Comparison of ENCODE assay signal across 14 cellular contexts in the genomic region with DNA sequence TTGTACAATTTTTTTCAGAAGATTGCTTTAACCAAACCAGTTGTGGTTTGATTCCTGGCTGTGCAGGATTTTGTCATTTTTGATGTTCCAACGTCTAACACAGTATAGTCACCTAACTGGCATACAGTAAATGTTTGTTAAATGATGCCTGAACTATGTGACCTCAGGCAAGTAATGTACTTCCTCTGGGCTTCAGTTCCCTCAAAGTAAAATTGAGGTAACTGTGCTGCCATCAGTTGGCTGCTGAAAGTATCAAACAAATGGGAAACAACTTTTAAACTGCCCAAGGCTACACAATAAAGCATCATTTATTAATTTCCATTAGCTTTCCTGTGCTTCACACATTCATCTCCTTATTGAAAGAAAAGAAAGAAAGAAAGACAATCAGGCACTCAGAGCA. TPM values are rescaled to one million over a fixed set of nuclear protein-coding genes. Genes with fewer than 3 reads are reported as not detected.
DNase-seq lines count a peak whose midpoint lies in the region; ATAC-seq, FAIRE-seq and TF ChIP-seq lines count a peak whose summit lies in the region.
"Had no signal": no experiment of that assay in that cellular context is flagged by ENCODE, and none has a peak within 500 bp of the region (broad histone marks: within the 10 kb centered on the region; RNA-seq: fewer than 3 reads in every experiment).

No MANE protein-coding gene starts in this region.

- H4K20me1 ChIP-seq in OCI-LY1 (ENCODE audit: insufficient read depth, low read length), result no peaks in the 10 kb centered on the region
- H4K20me1 ChIP-seq in endothelial cell of umbilical vein (replicated peaks; ENCODE audit: control insufficient read depth, extremely low read depth, insufficient read depth, low read length), result peaks cover 3% of the 10 kb centered on the region

- peaks cover 15% of the 10 kb centered on the region for H3K36me3 Mint-ChIP-seq in CD8-positive, alpha-beta T cell

- peak overlapping the region; percentile 2; the same call in 1 of the 2 replicates for H3K4me2 ChIP-seq in OCI-LY1 (ENCODE audit: low read length)
- no peak overlapping the region for H3K4me2 ChIP-seq in endothelial cell of umbilical vein (ENCODE audit: insufficient read depth, low read length)

- no peak overlapping the region for H3K4me3 Mint-ChIP-seq in CD8-positive, alpha-beta T cell
- H3K4me3 Mint-ChIP-seq: CD4-positive, alpha-beta memory T cell had no signal

- H3K27ac ChIP-seq in CD8-positive, alpha-beta T cell (ENCODE audit: low read depth, low read length), result no peak overlapping the region
- H3K27ac ChIP-seq in OCI-LY1 (ENCODE audit: low read depth, low read length, poor library complexity, severe bottlenecking), result peak overlapping the region; percentile 27
- H3K27ac ChIP-seq in endothelial cell of umbilical vein (ENCODE audit: insufficient read depth, low read depth, low read length), result no peak overlapping the region
- H3K27ac ChIP-seq: sigmoid colon had no signal

- TF ChIP-seq CTCF in CD8-positive, alpha-beta T cell (IDR thresholded peaks at IDR 0.05), result no peak
- peak; percentile 53; the same call in 1 of the 2 replicates for TF ChIP-seq CTCF in OCI-LY1 (IDR thresholded peaks at IDR 0.05; ENCODE audit: low read length)
- no peak for TF ChIP-seq CTCF in endothelial cell of umbilical vein (IDR thresholded peaks at IDR 0.05; ENCODE audit: extremely low read depth in 1 of 2, insufficient read depth in 1 of 2, low read depth in 1 of 2, low read length in 2 of 2)

- H3K9ac ChIP-seq in OCI-LY1 (ENCODE audit: low read length), result no peak overlapping the region
- H3K9ac ChIP-seq in endothelial cell of umbilical vein (replicated peaks; ENCODE audit: extremely low read depth, insufficient read depth, low read length), result no peak overlapping the region

- no TSS peak for BruUV-seq in endothelial cell of umbilical vein (replicated peaks; lab: Mats Ljungman, UMichigan)

- H3K27ac Mint-ChIP-seq in CD8-positive, alpha-beta T cell, result peak overlapping the region; percentile 12

- POLR2A ChIA-PET in CD8-positive, alpha-beta T cell (lab: Charles Lee), result interaction anchor here (0.7 kb wide), 1 partner anchor 188 kb away, joined by 3 read pairs; no protein-coding TSS in a partner anchor
- POLR2A ChIA-PET in endothelial cell of umbilical vein (lab: Charles Lee), result no interaction called here

- FAIRE-seq in GM18507 (lab: Jason Lieb, UNC) (peak; percentile 62), endothelial cell of umbilical vein (lab: Jason Lieb, UNC) (no peak)

- no peak for TF ChIP-seq POLR2A in endothelial cell of umbilical vein (IDR thresholded peaks at IDR 0.05; ENCODE audit: low read depth, low read length)

- H3K27me3 ChIP-seq in CD8-positive, alpha-beta T cell (ENCODE audit: insufficient read depth, low read length), result no peaks in the 10 kb centered on the region
- H3K27me3 ChIP-seq in OCI-LY1 (ENCODE audit: insufficient read depth, low read length) (no peaks in the 10 kb centered on the region), endothelial cell of umbilical vein (ENCODE audit: control insufficient read depth in 2 of 2, insufficient read depth in 2 of 2, low read length in 2 of 2) (no peaks in the 10 kb centered on the region)
- H3K27me3 ChIP-seq: sigmoid colon had no signal

- H3K36me3 ChIP-seq in CD8-positive, alpha-beta T cell (ENCODE audit: insufficient read depth, low read length), result no peaks in the 10 kb centered on the region
- no peaks in the 10 kb centered on the region for H3K36me3 ChIP-seq in OCI-LY1 (ENCODE audit: insufficient read depth, low read length)
- H3K36me3 ChIP-seq in endothelial cell of umbilical vein (ENCODE audit: control insufficient read depth in 2 of 2, extremely low read depth in 1 of 2, insufficient read depth in 2 of 2, low read length in 2 of 2), result peaks cover 0 to 3% of the 10 kb centered on the region in 2 experiments
- H3K36me3 ChIP-seq: sigmoid colon had no signal

- intact Hi-C loops in CD8-positive, alpha-beta T cell (cut with DNase I, micrococcal nuclease), result loop anchor here in 1 of 2 experiments (5.0 to 10.0 kb wide), 3 partner anchors 38 to 1955 kb away; partner anchors contain the start of gene MRPS35
- intact Hi-C loops in endothelial cell of umbilical vein (cut with micrococcal nuclease), result loop anchor here (10.0 kb wide), 2 partner anchors 305 to 375 kb away; no protein-coding TSS in a partner anchor

- no peaks in the 10 kb centered on the region for H3K9me3 Mint-ChIP-seq in CD8-positive, alpha-beta T cell
- H3K9me3 Mint-ChIP-seq: CD4-positive, alpha-beta memory T cell had no signal

- no peaks in the 10 kb centered on the region for H3K9me1 ChIP-seq in endothelial cell of umbilical vein (replicated peaks; ENCODE audit: control insufficient read depth, extremely low read depth, insufficient read depth, low read length)

- H3K9me2 ChIP-seq in OCI-LY1 (ENCODE audit: low read depth, low read length), result no peaks in the 10 kb centered on the region

- H3F3A ChIP-seq in OCI-LY1 (ENCODE audit: insufficient read depth, low read length), result no peaks in the 10 kb centered on the region

- no peaks in the 10 kb centered on the region for H3K9me3 ChIP-seq in CD8-positive, alpha-beta T cell (ENCODE audit: low read length)
- H3K9me3 ChIP-seq in OCI-LY1 (ENCODE audit: low read length) (no peaks in the 10 kb centered on the region), endothelial cell of umbilical vein (replicated peaks; ENCODE audit: control insufficient read depth, insufficient read depth, low read length) (no peaks in the 10 kb centered on the region)
- H3K9me3 ChIP-seq: sigmoid colon had no signal

- CTCF ChIA-PET in CD8-positive, alpha-beta T cell (lab: Charles Lee), result interaction anchor here (1.2 to 1.9 kb wide), 2 partner anchors 125 to 235 kb away, joined by 3 to 5 read pairs; no protein-coding TSS in a partner anchor
- CTCF ChIA-PET in endothelial cell of umbilical vein (lab: Charles Lee), result interaction anchor here (1.6 to 3.6 kb wide), 2 partner anchors 14 to 297 kb away, joined by 5 to 14 read pairs; no protein-coding TSS in a partner anchor

- ATAC-seq in CD8-positive, alpha-beta T cell, result no peak
- no peak for ATAC-seq in GM21786 (IDR thresholded peaks at IDR 0.05; ENCODE audit: unreplicated experiment)
- ATAC-seq in GM19035 (IDR thresholded peaks at IDR 0.05; ENCODE audit: unreplicated experiment), result no peak

- peaks cover 55% of the 10 kb centered on the region for H3K4me1 Mint-ChIP-seq in CD8-positive, alpha-beta T cell (ENCODE audit: low read depth)

- no peak for DNase-seq in CD8-positive, alpha-beta T cell
- DNase-seq in GM18507 (ENCODE audit: extremely low spot score, insufficient read length, low read depth) (no peak), endothelial cell of umbilical vein (ENCODE audit: low read depth, low spot score) (peak; percentile 8), iPS-NIHi11 (ENCODE audit: low spot score) (no peak), middle frontal gyrus (ENCODE audit: extremely low spot score, low spot score) (no peak)
- DNase-seq: CD4-positive, alpha-beta memory T cell; NCI-H2081; NK-92 treated with Interleukin-12 subunit alpha and Interleukin-12 subunit beta, amount 100 ng/mL, for 24 hours; sigmoid colon; substantia nigra had no signal

- peaks cover 18% of the 10 kb centered on the region for H3K4me1 ChIP-seq in CD8-positive, alpha-beta T cell (ENCODE audit: insufficient read depth, low read length)
- peaks cover 85% of the 10 kb centered on the region for H3K4me1 ChIP-seq in OCI-LY1 (ENCODE audit: insufficient read depth, low read length, severe bottlenecking)
- H3K4me1 ChIP-seq in endothelial cell of umbilical vein (ENCODE audit: control insufficient read depth, extremely low read depth, insufficient read depth, low read length), result peaks cover 15% of the 10 kb centered on the region

- dilution Hi-C loops in endothelial cell of umbilical vein (cut with MboI; ENCODE audit: extremely low pct_ligation_motif_present, low sequenced_read_pairs), result no loop called here

- H2AFZ ChIP-seq in OCI-LY1 (ENCODE audit: low read length) (no peak overlapping the region), endothelial cell of umbilical vein (ENCODE audit: low read depth, low read length) (no peak overlapping the region)

- H3K27me3 Mint-ChIP-seq in CD8-positive, alpha-beta T cell (ENCODE audit: low read depth), result no peaks in the 10 kb centered on the region
- H3K27me3 Mint-ChIP-seq: CD4-positive, alpha-beta memory T cell had no signal

- H3K79me2 ChIP-seq in OCI-LY1 (ENCODE audit: insufficient read depth, low read length) (peaks cover 65% of the 10 kb centered on the region), endothelial cell of umbilical vein (ENCODE audit: control insufficient read depth, insufficient read depth, low read length) (peaks cover 23% of the 10 kb centered on the region)

- no peak overlapping the region for H3K4me3 ChIP-seq in CD8-positive, alpha-beta T cell (ENCODE audit: low read depth, low read length)
- H3K4me3 ChIP-seq in OCI-LY1 (ENCODE audit: low read depth, low read length, poor library complexity, severe bottlenecking) (no peak overlapping the region), endothelial cell of umbilical vein (replicated peaks in 1 of 3; ENCODE audit: insufficient read depth in 1 of 3, low read depth in 1 of 3, low read length in 3 of 3) (no peak overlapping the region)
- H3K4me3 ChIP-seq: coronary artery, sigmoid colon had no signal

TF ChIP-seq in endothelial cell of umbilical vein, 7 proteins besides CTCF, POLR2A, EP300 and RAD21 (continues in another document):
- TF ChIP-seq POLR2AphosphoS5 (IDR thresholded peaks at IDR 0.05; ENCODE audit: insufficient read depth, low read depth, low read length) (no peak), MYC (IDR thresholded peaks at IDR 0.05; ENCODE audit: low read depth, low read length) (no peak)

RNA-seq across cellular contexts. Expression of gene TM7SF3, which starts 4.3 kb away (rescaled TPM):
- total RNA-seq in CD8-positive, alpha-beta T cell, result 1 to 10 TPM; 5.8 to 7.2 TPM
- total RNA-seq in endothelial cell of umbilical vein, result 51.0 and 54.8 TPM in 2 replicates
- 58.9 and 70.7 TPM in 2 replicates for polyA plus RNA-seq in endothelial cell of umbilical vein
- 48.3 and 57.4 TPM in 2 replicates for polyA plus RNA-seq in endothelial cell of umbilical vein (2011; cell fraction: cytosol; rRNA removed)
- 56.8 and 66.5 TPM in 2 replicates for polyA plus RNA-seq in endothelial cell of umbilical vein (2011; cell fraction: nucleus; rRNA removed)
- polyA plus RNA-seq in endothelial cell of umbilical vein (2012), result 66.3 and 80.4 TPM in 2 replicates
- 223 and 252 TPM in 2 replicates for polyA minus RNA-seq in endothelial cell of umbilical vein
- 66.8 TPM for polyA minus RNA-seq in endothelial cell of umbilical vein (2011; cell fraction: cytosol; rRNA and poly(A)+ RNA removed)
- polyA minus RNA-seq in endothelial cell of umbilical vein (2011; cell fraction: nucleus; rRNA and poly(A)+ RNA removed), result 37.4 and 79.1 TPM in 2 replicates

RNA-seq across cellular contexts. Expression of gene MED21, which starts 12.4 kb away (rescaled TPM):
- total RNA-seq in CD8-positive, alpha-beta T cell, result 100 to 1,000 TPM; 102 to 109 TPM
- 43.5 and 45.4 TPM in 2 replicates for total RNA-seq in endothelial cell of umbilical vein
- polyA plus RNA-seq in endothelial cell of umbilical vein, result 20.1 and 25.2 TPM in 2 replicates
- polyA plus RNA-seq in endothelial cell of umbilical vein (2011; cell fraction: cytosol; rRNA removed), result 24.6 and 24.7 TPM in 2 replicates
- 24.2 and 27.3 TPM in 2 replicates for polyA plus RNA-seq in endothelial cell of umbilical vein (2011; cell fraction: nucleus; rRNA removed)
- 52.5 and 55.1 TPM in 2 replicates for polyA plus RNA-seq in endothelial cell of umbilical vein (2012)
- polyA minus RNA-seq in endothelial cell of umbilical vein, result 51.8 and 63.4 TPM in 2 replicates
- 18.7 TPM for polyA minus RNA-seq in endothelial cell of umbilical vein (2011; cell fraction: cytosol; rRNA and poly(A)+ RNA removed)
- 37.9 and 45.1 TPM in 2 replicates for polyA minus RNA-seq in endothelial cell of umbilical vein (2011; cell fraction: nucleus; rRNA and poly(A)+ RNA removed)
